In the genomic region with DNA sequence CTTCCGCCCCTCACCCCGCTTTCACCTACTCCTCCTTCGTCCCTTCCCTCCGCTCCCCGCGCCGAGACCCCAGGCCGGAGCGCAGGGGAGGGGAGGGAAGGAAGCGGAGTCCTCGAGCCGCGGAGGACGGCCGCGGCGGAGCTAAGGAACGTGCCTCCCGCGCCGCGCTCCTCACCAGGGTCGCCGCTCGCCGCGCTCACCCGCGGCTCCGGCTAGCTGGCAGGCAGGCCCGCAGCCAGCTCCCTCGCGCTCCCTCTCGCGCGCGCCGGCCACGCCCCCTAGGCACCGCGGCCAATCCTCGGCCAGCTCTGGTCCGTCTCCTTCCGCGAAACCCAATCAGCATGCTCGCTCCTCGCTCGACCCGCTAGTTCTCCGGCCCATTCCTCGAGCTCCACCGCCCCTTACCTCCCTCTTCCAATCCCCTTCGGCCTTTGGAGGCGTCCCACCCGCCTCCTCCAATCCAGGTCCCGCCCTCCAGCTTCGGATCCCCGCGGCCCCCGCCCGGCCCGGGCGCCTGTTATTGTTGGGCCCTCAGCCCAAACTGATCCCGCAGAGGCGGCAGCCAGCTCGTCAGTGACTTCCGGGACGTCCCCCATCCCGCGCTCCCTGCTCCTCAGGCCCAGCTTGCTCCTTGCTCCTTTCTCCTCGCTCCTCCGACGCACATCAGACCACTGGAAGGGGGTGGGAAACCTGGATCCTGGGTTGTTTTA, we compare ENCODE assay signal across 1 cellular context.
TF ChIP-seq lines count a peak whose summit lies in the region.

A gene with protein sequence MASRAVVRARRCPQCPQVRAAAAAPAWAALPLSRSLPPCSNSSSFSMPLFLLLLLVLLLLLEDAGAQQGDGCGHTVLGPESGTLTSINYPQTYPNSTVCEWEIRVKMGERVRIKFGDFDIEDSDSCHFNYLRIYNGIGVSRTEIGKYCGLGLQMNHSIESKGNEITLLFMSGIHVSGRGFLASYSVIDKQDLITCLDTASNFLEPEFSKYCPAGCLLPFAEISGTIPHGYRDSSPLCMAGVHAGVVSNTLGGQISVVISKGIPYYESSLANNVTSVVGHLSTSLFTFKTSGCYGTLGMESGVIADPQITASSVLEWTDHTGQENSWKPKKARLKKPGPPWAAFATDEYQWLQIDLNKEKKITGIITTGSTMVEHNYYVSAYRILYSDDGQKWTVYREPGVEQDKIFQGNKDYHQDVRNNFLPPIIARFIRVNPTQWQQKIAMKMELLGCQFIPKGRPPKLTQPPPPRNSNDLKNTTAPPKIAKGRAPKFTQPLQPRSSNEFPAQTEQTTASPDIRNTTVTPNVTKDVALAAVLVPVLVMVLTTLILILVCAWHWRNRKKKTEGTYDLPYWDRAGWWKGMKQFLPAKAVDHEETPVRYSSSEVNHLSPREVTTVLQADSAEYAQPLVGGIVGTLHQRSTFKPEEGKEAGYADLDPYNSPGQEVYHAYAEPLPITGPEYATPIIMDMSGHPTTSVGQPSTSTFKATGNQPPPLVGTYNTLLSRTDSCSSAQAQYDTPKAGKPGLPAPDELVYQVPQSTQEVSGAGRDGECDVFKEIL (minus strand): TSS at position 231 of the 710 bp plus-strand sequence. CDS start 369 bp downstream, outside the sequence.

TF ChIP-seq in K562, 482 proteins besides CTCF, POLR2A, EP300 and RAD21 (continued from another document and continues in another):
- TF ChIP-seq, protein P1, sequence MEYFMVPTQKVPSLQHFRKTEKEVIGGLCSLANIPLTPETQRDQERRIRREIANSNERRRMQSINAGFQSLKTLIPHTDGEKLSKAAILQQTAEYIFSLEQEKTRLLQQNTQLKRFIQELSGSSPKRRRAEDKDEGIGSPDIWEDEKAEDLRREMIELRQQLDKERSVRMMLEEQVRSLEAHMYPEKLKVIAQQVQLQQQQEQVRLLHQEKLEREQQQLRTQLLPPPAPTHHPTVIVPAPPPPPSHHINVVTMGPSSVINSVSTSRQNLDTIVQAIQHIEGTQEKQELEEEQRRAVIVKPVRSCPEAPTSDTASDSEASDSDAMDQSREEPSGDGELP (CRISPR knock-in tag; IDR thresholded peaks at IDR 0.05; ENCODE audit: borderline replicate concordance), result peak; percentile 59; the same call in 1 of the 2 replicates
- TF ChIP-seq PHF20 (IDR thresholded peaks at IDR 0.05; ENCODE audit: partially characterized antibody), result peak; percentile 73
- TF ChIP-seq ATF7 (IDR thresholded peaks at IDR 0.05), result 0 out of 2 replicates have a peak, but pooled peaks have one; percentile 24
- TF ChIP-seq SIN3A (IDR thresholded peaks at IDR 0.05; ENCODE audit: borderline replicate concordance in 2 of 2, control insufficient read depth in 1 of 2, low read depth in 2 of 2, low read length in 2 of 2), result no peak
- TF ChIP-seq, protein P2, sequence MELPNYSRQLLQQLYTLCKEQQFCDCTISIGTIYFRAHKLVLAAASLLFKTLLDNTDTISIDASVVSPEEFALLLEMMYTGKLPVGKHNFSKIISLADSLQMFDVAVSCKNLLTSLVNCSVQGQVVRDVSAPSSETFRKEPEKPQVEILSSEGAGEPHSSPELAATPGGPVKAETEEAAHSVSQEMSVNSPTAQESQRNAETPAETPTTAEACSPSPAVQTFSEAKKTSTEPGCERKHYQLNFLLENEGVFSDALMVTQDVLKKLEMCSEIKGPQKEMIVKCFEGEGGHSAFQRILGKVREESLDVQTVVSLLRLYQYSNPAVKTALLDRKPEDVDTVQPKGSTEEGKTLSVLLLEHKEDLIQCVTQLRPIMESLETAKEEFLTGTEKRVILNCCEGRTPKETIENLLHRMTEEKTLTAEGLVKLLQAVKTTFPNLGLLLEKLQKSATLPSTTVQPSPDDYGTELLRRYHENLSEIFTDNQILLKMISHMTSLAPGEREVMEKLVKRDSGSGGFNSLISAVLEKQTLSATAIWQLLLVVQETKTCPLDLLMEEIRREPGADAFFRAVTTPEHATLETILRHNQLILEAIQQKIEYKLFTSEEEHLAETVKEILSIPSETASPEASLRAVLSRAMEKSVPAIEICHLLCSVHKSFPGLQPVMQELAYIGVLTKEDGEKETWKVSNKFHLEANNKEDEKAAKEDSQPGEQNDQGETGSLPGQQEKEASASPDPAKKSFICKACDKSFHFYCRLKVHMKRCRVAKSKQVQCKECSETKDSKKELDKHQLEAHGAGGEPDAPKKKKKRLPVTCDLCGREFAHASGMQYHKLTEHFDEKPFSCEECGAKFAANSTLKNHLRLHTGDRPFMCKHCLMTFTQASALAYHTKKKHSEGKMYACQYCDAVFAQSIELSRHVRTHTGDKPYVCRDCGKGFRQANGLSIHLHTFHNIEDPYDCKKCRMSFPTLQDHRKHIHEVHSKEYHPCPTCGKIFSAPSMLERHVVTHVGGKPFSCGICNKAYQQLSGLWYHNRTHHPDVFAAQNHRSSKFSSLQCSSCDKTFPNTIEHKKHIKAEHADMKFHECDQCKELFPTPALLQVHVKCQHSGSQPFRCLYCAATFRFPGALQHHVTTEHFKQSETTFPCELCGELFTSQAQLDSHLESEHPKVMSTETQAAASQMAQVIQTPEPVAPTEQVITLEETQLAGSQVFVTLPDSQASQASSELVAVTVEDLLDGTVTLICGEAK (IDR thresholded peaks at IDR 0.05), result 0 out of 2 replicates have a peak, but pooled peaks have one; percentile 29
- TF ChIP-seq, protein P2 (CRISPR knock-in tag; IDR thresholded peaks at IDR 0.05), result no peak
- TF ChIP-seq ZNF444 (CRISPR knock-in tag; IDR thresholded peaks at IDR 0.05), result no peak
- no peak for TF ChIP-seq SRSF1 (IDR thresholded peaks at IDR 0.05; ENCODE audit: low read depth, low read length)
- TF ChIP-seq KLF13 (tag; IDR thresholded peaks at IDR 0.05; ENCODE audit: borderline replicate concordance, low read depth), result no peak
- peak; percentile 53 for TF ChIP-seq FIP1L1 (IDR thresholded peaks at IDR 0.05; ENCODE audit: low read depth, low read length, poor library complexity, severe bottlenecking)
- TF ChIP-seq, protein P3, sequence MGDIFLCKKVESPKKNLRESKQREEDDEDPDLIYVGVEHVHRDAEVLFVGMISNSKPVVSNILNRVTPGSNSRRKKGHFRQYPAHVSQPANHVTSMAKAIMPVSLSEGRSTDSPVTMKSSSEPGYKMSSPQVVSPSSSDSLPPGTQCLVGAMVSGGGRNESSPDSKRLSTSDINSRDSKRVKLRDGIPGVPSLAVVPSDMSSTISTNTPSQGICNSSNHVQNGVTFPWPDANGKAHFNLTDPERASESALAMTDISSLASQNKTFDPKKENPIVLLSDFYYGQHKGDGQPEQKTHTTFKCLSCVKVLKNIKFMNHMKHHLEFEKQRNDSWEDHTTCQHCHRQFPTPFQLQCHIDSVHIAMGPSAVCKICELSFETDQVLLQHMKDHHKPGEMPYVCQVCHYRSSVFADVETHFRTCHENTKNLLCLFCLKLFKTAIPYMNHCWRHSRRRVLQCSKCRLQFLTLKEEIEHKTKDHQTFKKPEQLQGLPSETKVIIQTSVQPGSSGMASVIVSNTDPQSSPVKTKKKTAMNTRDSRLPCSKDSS (IDR thresholded peaks at IDR 0.05; ENCODE audit: low read depth, partially characterized antibody), result no peak
- TF ChIP-seq SP1 (CRISPR knock-in tag; IDR thresholded peaks at IDR 0.05), result peak; percentile 83
- no peak for TF ChIP-seq CREB1 (IDR thresholded peaks at IDR 0.05)
- TF ChIP-seq CREB1 (CRISPR knock-in tag; IDR thresholded peaks at IDR 0.05), result no peak; the same call in 1 of the 2 replicates
- TF ChIP-seq, protein P4, sequence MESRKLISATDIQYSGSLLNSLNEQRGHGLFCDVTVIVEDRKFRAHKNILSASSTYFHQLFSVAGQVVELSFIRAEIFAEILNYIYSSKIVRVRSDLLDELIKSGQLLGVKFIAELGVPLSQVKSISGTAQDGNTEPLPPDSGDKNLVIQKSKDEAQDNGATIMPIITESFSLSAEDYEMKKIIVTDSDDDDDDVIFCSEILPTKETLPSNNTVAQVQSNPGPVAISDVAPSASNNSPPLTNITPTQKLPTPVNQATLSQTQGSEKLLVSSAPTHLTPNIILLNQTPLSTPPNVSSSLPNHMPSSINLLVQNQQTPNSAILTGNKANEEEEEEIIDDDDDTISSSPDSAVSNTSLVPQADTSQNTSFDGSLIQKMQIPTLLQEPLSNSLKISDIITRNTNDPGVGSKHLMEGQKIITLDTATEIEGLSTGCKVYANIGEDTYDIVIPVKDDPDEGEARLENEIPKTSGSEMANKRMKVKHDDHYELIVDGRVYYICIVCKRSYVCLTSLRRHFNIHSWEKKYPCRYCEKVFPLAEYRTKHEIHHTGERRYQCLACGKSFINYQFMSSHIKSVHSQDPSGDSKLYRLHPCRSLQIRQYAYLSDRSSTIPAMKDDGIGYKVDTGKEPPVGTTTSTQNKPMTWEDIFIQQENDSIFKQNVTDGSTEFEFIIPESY (CRISPR knock-in tag; IDR thresholded peaks at IDR 0.05), result no peak
- 0 out of 2 replicates have a peak, but pooled peaks have one; percentile 24 for TF ChIP-seq HNRNPL (IDR thresholded peaks at IDR 0.05; ENCODE audit: low read depth, low read length)
- no peak for TF ChIP-seq KDM1A (IDR thresholded peaks at IDR 0.05)
- TF ChIP-seq, protein P5, sequence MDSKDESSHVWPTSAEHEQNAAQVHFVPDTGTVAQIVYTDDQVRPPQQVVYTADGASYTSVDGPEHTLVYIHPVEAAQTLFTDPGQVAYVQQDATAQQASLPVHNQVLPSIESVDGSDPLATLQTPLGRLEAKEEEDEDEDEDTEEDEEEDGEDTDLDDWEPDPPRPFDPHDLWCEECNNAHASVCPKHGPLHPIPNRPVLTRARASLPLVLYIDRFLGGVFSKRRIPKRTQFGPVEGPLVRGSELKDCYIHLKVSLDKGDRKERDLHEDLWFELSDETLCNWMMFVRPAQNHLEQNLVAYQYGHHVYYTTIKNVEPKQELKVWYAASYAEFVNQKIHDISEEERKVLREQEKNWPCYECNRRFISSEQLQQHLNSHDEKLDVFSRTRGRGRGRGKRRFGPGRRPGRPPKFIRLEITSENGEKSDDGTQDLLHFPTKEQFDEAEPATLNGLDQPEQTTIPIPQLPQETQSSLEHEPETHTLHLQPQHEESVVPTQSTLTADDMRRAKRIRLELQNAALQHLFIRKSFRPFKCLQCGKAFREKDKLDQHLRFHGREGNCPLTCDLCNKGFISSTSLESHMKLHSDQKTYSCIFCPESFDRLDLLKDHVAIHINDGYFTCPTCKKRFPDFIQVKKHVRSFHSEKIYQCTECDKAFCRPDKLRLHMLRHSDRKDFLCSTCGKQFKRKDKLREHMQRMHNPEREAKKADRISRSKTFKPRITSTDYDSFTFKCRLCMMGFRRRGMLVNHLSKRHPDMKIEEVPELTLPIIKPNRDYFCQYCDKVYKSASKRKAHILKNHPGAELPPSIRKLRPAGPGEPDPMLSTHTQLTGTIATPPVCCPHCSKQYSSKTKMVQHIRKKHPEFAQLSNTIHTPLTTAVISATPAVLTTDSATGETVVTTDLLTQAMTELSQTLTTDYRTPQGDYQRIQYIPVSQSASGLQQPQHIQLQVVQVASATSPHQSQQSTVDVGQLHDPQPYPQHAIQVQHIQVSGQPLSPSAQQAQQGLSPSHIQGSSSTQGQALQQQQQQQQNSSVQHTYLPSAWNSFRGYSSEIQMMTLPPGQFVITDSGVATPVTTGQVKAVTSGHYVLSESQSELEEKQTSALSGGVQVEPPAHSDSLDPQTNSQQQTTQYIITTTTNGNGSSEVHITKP (IDR thresholded peaks at IDR 0.05; ENCODE audit: partially characterized antibody), result peak; percentile 20
- TF ChIP-seq, protein P6, sequence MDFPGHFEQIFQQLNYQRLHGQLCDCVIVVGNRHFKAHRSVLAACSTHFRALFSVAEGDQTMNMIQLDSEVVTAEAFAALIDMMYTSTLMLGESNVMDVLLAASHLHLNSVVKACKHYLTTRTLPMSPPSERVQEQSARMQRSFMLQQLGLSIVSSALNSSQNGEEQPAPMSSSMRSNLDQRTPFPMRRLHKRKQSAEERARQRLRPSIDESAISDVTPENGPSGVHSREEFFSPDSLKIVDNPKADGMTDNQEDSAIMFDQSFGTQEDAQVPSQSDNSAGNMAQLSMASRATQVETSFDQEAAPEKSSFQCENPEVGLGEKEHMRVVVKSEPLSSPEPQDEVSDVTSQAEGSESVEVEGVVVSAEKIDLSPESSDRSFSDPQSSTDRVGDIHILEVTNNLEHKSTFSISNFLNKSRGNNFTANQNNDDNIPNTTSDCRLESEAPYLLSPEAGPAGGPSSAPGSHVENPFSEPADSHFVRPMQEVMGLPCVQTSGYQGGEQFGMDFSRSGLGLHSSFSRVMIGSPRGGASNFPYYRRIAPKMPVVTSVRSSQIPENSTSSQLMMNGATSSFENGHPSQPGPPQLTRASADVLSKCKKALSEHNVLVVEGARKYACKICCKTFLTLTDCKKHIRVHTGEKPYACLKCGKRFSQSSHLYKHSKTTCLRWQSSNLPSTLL (IDR thresholded peaks at IDR 0.05), result peak; percentile 73; the same call in 1 of the 2 replicates
- peak; percentile 82 for TF ChIP-seq KDM5B (IDR thresholded peaks at IDR 0.05; ENCODE audit: insufficient replicate concordance, low read depth, low read length)
- peak in 1 of 2 experiments; percentile 72; a peak in 2 of 4 replicates for TF ChIP-seq MAZ (CRISPR knock-in tag; conservative IDR thresholded peaks at IDR 0.05 in 1 of 2, IDR thresholded peaks at IDR 0.05 in 1 of 2)
- peak; percentile 81; the same call in 1 of the 2 replicates for TF ChIP-seq PHF8 (IDR thresholded peaks at IDR 0.05; ENCODE audit: borderline replicate concordance, low read length)
- TF ChIP-seq CREM (IDR thresholded peaks at IDR 0.05; ENCODE audit: low read depth), result peak; percentile 43
- peak; percentile 54 for TF ChIP-seq HMGN3 (IDR thresholded peaks at IDR 0.05; ENCODE audit: borderline replicate concordance, extremely low read depth, insufficient read length, low read depth, low read length)
- peak; percentile 71 to 77 for TF ChIP-seq NRF1 (conservative IDR thresholded peaks at IDR 0.05 in 1 of 2, IDR thresholded peaks at IDR 0.05 in 1 of 2)
- 0 out of 2 replicates have a peak, but pooled peaks have one; percentile 21 for TF ChIP-seq RNF2 (IDR thresholded peaks at IDR 0.05)
- peak; percentile 33 to 57; a peak in 3 of 4 replicates for TF ChIP-seq FOXK2 (conservative IDR thresholded peaks at IDR 0.05 in 1 of 2, IDR thresholded peaks at IDR 0.05 in 1 of 2; ENCODE audit: low read depth in 2 of 2)
- no peak for TF ChIP-seq KDM2B (CRISPR knock-in tag; IDR thresholded peaks at IDR 0.05)
